ENCODE assay signal across 32 cellular contexts in genomic region chr4:73989928-73990327, GRCh38. TPM values are rescaled to one million over a fixed set of nuclear protein-coding genes. Genes with fewer than 3 reads are reported as not detected.
"Had no signal": no experiment of that assay in that cellular context is flagged by ENCODE, and none has a peak within 500 bp of the region (broad histone marks: within the 10 kb centered on the region; RNA-seq: fewer than 3 reads in every experiment).

No MANE protein-coding gene starts in this region.

- H3K4me1 Mint-ChIP-seq: stimulated activated memory B cell treated with anti-CD40 and anti-IgM and Interleukin-4, amounts not matched to agents 10 μg/mL and 1 μg/mL and 100 μg/mL, for 72 hours; stimulated activated naive B cell treated with anti-CD40 and anti-IgM and Interleukin-4, amounts not matched to agents 10 μg/mL and 1 μg/mL and 100 μg/mL, for 72 hours; stimulated activated naive CD8-positive, alpha-beta T cell treated with anti-CD3 and anti-CD28 coated beads, Interleukin-15, amount 100 ng/mL, for 72 hours had no signal

- H3K27ac Mint-ChIP-seq: stimulated activated memory B cell treated with anti-CD40 and anti-IgM and Interleukin-4, amounts not matched to agents 10 μg/mL and 1 μg/mL and 100 μg/mL, for 72 hours; stimulated activated naive B cell treated with anti-CD40 and anti-IgM and Interleukin-4, amounts not matched to agents 10 μg/mL and 1 μg/mL and 100 μg/mL, for 72 hours; stimulated activated naive CD8-positive, alpha-beta T cell treated with anti-CD3 and anti-CD28 coated beads, Interleukin-15, amount 100 ng/mL, for 72 hours; stimulated activated naive CD8-positive, alpha-beta T cell treated with anti-CD3 and anti-CD28 coated beads, Interleukin-15, Interleukin-2, amounts not matched to agents 100 ng/mL and 50 ng/mL, for 24 hours; type B pancreatic cell had no signal

- H3K36me3 Mint-ChIP-seq: stimulated activated memory B cell treated with anti-CD40 and anti-IgM and Interleukin-4, amounts not matched to agents 10 μg/mL and 1 μg/mL and 100 μg/mL, for 72 hours; stimulated activated naive B cell treated with anti-CD40 and anti-IgM and Interleukin-4, amounts not matched to agents 10 μg/mL and 1 μg/mL and 100 μg/mL, for 72 hours; type B pancreatic cell had no signal

- FAIRE-seq: urothelium cell line had no signal

- H3K36me3 ChIP-seq: stomach, suprapubic skin, thoracic aorta, thyroid gland, tibial artery, tibial nerve, transverse colon, upper lobe of left lung, upper lobe of right lung, uterus, vagina had no signal

- H3K4me1 ChIP-seq: suprapubic skin, testis, thyroid gland, tibial artery, tibial nerve, transverse colon, upper lobe of left lung, upper lobe of right lung, uterus, vagina had no signal

- H3K27me3 Mint-ChIP-seq: stimulated activated memory B cell treated with anti-CD40 and anti-IgM and Interleukin-4, amounts not matched to agents 10 μg/mL and 1 μg/mL and 100 μg/mL, for 72 hours; stimulated activated naive B cell treated with anti-CD40 and anti-IgM and Interleukin-4, amounts not matched to agents 10 μg/mL and 1 μg/mL and 100 μg/mL, for 72 hours had no signal

- DNase-seq: stimulated activated CD4-positive, alpha-beta T cell treated with anti-CD3 and anti-CD28 coated beads, Interleukin-2, amount 100 ng/mL, for 48 hours; stimulated activated CD4-positive, alpha-beta T cell treated with anti-CD3 and anti-CD28 coated beads, Interleukin-4, amount 100 ng/mL, for 1 hour; stimulated activated CD4-positive, alpha-beta T cell treated with anti-CD3 and anti-CD28 coated beads, Interleukin-4, amount 100 ng/mL, for 24 hours; stimulated activated CD4-positive, alpha-beta T cell treated with anti-CD3 and anti-CD28 coated beads, Interleukin-4, amount 100 ng/mL, for 4 hours; stimulated activated CD8-positive, alpha-beta memory T cell treated with anti-CD3 and anti-CD28 coated beads, Interleukin-4, amount 100 ng/mL, for 48 hours; stimulated activated naive B cell treated with anti-CD40 and anti-IgM and Interleukin-4, amounts not matched to agents 10 μg/mL and 1 μg/mL and 100 μg/mL, for 72 hours; stimulated activated naive CD4-positive, alpha-beta T cell; stimulated activated naive CD4-positive, alpha-beta T cell treated with Interleukin-2 at 50 U/mL for 16 hours; stimulated activated naive CD8-positive, alpha-beta T cell treated with anti-CD3 and anti-CD28 coated beads, Interleukin-15, amount 100 ng/mL, for 72 hours; stimulated activated naive CD8-positive, alpha-beta T cell treated with anti-CD3 and anti-CD28 coated beads, Interleukin-15, Interleukin-2, amounts not matched to agents 100 U/mL and 50 U/mL, for 24 hours; stomach; substantia nigra; testis; thyroid gland; tibial artery; transverse colon; trophoblast cell; upper lobe of left lung; upper lobe of right lung; uterus had no signal

- ATAC-seq: stimulated activated memory B cell treated with anti-CD40 and anti-IgM and Interleukin-4, amounts not matched to agents 10 μg/mL and 1 μg/mL and 100 μg/mL, for 72 hours; stimulated activated naive B cell treated with anti-CD40 and anti-IgM and Interleukin-4, amounts not matched to agents 10 μg/mL and 1 μg/mL and 100 μg/mL, for 72 hours; stimulated activated naive CD8-positive, alpha-beta T cell treated with anti-CD3 and anti-CD28 coated beads, Interleukin-15, amount 100 ng/mL, for 72 hours; stimulated activated naive CD8-positive, alpha-beta T cell treated with anti-CD3 and anti-CD28 coated beads, Interleukin-15, Interleukin-2, amounts not matched to agents 100 U/mL and 50 U/mL, for 24 hours; upper lobe of right lung had no signal

- H3K4me3 ChIP-seq: stomach, suprapubic skin, testis, thoracic aorta, thyroid gland, tibial artery, tibial nerve, transverse colon, upper lobe of left lung, upper lobe of right lung, uterus, vagina had no signal

- H3K4me3 Mint-ChIP-seq: stimulated activated memory B cell treated with anti-CD40 and anti-IgM and Interleukin-4, amounts not matched to agents 10 μg/mL and 1 μg/mL and 100 μg/mL, for 72 hours; stimulated activated naive B cell treated with anti-CD40 and anti-IgM and Interleukin-4, amounts not matched to agents 10 μg/mL and 1 μg/mL and 100 μg/mL, for 72 hours; stimulated activated naive CD8-positive, alpha-beta T cell treated with anti-CD3 and anti-CD28 coated beads, Interleukin-15, amount 100 ng/mL, for 72 hours; stimulated activated naive CD8-positive, alpha-beta T cell treated with anti-CD3 and anti-CD28 coated beads, Interleukin-15, Interleukin-2, amounts not matched to agents 100 ng/mL and 50 ng/mL, for 24 hours; type B pancreatic cell had no signal

- H3K27ac ChIP-seq: stomach, suprapubic skin, testis, thoracic aorta, thyroid gland, tibial artery, tibial nerve, transverse colon, upper lobe of left lung, upper lobe of right lung, uterus, vagina had no signal

- H3K27me3 ChIP-seq: stomach, testis, thyroid gland, tibial artery, tibial nerve, transverse colon, upper lobe of left lung, uterus, vagina had no signal

- H3K9me3 Mint-ChIP-seq: stimulated activated memory B cell treated with anti-CD40 and anti-IgM and Interleukin-4, amounts not matched to agents 10 μg/mL and 1 μg/mL and 100 μg/mL, for 72 hours; stimulated activated naive B cell treated with anti-CD40 and anti-IgM and Interleukin-4, amounts not matched to agents 10 μg/mL and 1 μg/mL and 100 μg/mL, for 72 hours; stimulated activated naive CD8-positive, alpha-beta T cell treated with anti-CD3 and anti-CD28 coated beads, Interleukin-15, amount 100 ng/mL, for 72 hours; type B pancreatic cell had no signal

- H3K9me3 ChIP-seq: stomach, suprapubic skin, testis, thoracic aorta, thyroid gland, tibial artery, tibial nerve, transverse colon, upper lobe of left lung, upper lobe of right lung, uterus, vagina had no signal

RNA-seq across cellular contexts. Expression of gene PPBP, which starts 1.9 kb away (rescaled TPM):
- total RNA-seq: suprapubic skin, testis, thoracic aorta, transverse colon, ureter, vagina had no signal

RNA-seq across cellular contexts. Expression of gene PF4, which starts 8.1 kb away (rescaled TPM):
- total RNA-seq: subcutaneous adipose tissue, suprapubic skin, testis, thoracic aorta, thyroid gland, transverse colon, ureter, uterus had no signal

RNA-seq across cellular contexts. Expression of gene CXCL5, which starts 8.5 kb away (rescaled TPM):
- total RNA-seq: suprapubic skin, thyroid gland, ureter, uterus, vagina had no signal

RNA-seq across cellular contexts. Expression of gene CXCL3, which starts 48.6 kb away (rescaled TPM):
- total RNA-seq: temporal lobe, ureter, urinary bladder, vagina had no signal
